ENCODE assay signal across 11 cellular contexts in the genomic region with DNA sequence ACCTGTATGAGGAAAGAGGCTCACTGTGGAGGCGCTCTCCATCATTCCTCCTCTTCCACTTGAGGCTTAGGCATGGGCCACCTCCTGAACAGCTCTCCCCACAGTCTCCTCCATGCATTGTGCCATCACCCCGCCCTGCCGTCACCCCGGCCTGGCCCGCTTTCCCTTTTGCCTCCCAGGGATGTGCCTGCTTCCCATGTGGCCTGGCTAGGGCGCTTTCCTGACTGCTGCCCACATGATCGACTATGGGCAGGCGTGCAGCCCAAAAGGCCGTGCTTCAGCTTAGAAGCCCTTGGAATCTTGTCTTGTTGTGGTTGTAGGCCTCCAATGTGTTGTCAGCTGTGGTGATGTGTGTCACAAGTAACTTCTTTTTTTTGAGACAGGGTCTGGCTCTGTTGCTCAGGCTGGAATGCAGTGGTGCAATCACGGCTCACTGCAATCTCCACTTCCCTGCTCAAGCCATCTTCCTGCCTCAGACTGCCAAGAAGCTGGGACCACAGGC. TPM values are rescaled to one million over a fixed set of nuclear protein-coding genes. Genes with fewer than 3 reads are reported as not detected.
DNase-seq lines count a peak whose midpoint lies in the region; ATAC-seq and TF ChIP-seq lines count a peak whose summit lies in the region.
"Had no signal": no experiment of that assay in that cellular context is flagged by ENCODE, and none has a peak within 500 bp of the region (broad histone marks: within the 10 kb centered on the region; RNA-seq: fewer than 3 reads in every experiment).

No MANE protein-coding gene starts in this region.

- H3K27me3 Mint-ChIP-seq in activated T-cell treated with anti-CD3 and anti-CD28 coated beads, Interleukin-2, amount 50 U/mL, for 72 hours (ENCODE audit: low read depth), result no peaks in the 10 kb centered on the region

- H3K27ac Mint-ChIP-seq in activated T-cell treated with anti-CD3 and anti-CD28 coated beads, Interleukin-2, amount 50 U/mL, for 72 hours, result peak overlapping the region; percentile 73
- H3K27ac Mint-ChIP-seq in activated naive CD4-positive, alpha-beta T cell treated with anti-CD3 and anti-CD28 coated beads, Interleukin-2, amount 50 U/mL, for 72 hours, result peak overlapping the region; percentile 75 to 100

- TF ChIP-seq POLR2A in thyroid gland (IDR thresholded peaks at IDR 0.05), result no peak

- no peaks in the 10 kb centered on the region for H3K27me3 ChIP-seq in thyroid gland
- H3K27me3 ChIP-seq: BE2C had no signal

- peak overlapping the region in 2 of 3 donors; percentile 36 to 90 for H3K27ac ChIP-seq in thyroid gland

- peaks cover 57% of the 10 kb centered on the region for H3K4me1 Mint-ChIP-seq in activated T-cell treated with anti-CD3 and anti-CD28 coated beads, Interleukin-2, amount 50 U/mL, for 72 hours (ENCODE audit: low read depth)

- ATAC-seq in activated T-cell treated with anti-CD3 and anti-CD28 coated beads, Interleukin-2, amount 50 U/mL, for 72 hours (replicated peaks in 1 of 2), result no peak
- no peak for ATAC-seq in activated naive CD4-positive, alpha-beta T cell treated with anti-CD3 and anti-CD28 coated beads, Interleukin-2, amount 50 U/mL, for 72 hours

- H3K9me3 Mint-ChIP-seq in activated T-cell treated with anti-CD3 and anti-CD28 coated beads, Interleukin-2, amount 50 U/mL, for 72 hours, result no peaks in the 10 kb centered on the region
- no peaks in the 10 kb centered on the region for H3K9me3 Mint-ChIP-seq in activated naive CD4-positive, alpha-beta T cell treated with anti-CD3 and anti-CD28 coated beads, Interleukin-2, amount 50 U/mL, for 72 hours

- H3K4me3 ChIP-seq in thyroid gland (replicated peaks in 1 of 3), result no peak overlapping the region

- H3K9me3 ChIP-seq in thyroid gland, result no peaks in the 10 kb centered on the region
- H3K9me3 ChIP-seq: BE2C had no signal

- H3K4me3 Mint-ChIP-seq in activated T-cell treated with anti-CD3 and anti-CD28 coated beads, Interleukin-2, amount 50 U/mL, for 72 hours, result peak overlapping the region; percentile 91 to 99

- DNase-seq in activated T-cell treated with anti-CD3 and anti-CD28 coated beads, Interleukin-2, amount 50 U/mL, for 72 hours, result no peak
- DNase-seq in activated T-cell treated with anti-CD3 and anti-CD28 coated beads for 4 hours (no peak), kidney tubule cell (ENCODE audit: low spot score) (peak; percentile 58), thyroid gland (peak in 1 of 2 donors; percentile 44), EL (no peak), DMS153 treated with DMSO at 0.1 percent for 48 hours (lab: John Stamatoyannopoulos, UW; ENCODE audit: unreplicated experiment) (no peak), RKO (ENCODE audit: low spot score) (no peak)
- DNase-seq in activated naive CD4-positive, alpha-beta T cell treated with anti-CD3 and anti-CD28 coated beads, Interleukin-2, amount 50 U/mL, for 72 hours (ENCODE audit: low spot score in 2 of 2), result no peak
- DNase-seq: BE2C, NCI-H1930 had no signal

- intact Hi-C loops in thyroid gland (cut with DNase I), result no loop called here

- no peak for TF ChIP-seq CTCF in thyroid gland (IDR thresholded peaks at IDR 0.05)

- H3K4me1 ChIP-seq in thyroid gland, result peaks cover 13 to 31% of the 10 kb centered on the region in 2 donors
- H3K4me1 ChIP-seq: BE2C had no signal

- 90 to 91% methylated on average over 9 to 10 of the region's 10 CpGs for WGBS in thyroid gland, 2 donors

- H3K36me3 ChIP-seq in thyroid gland, result no peaks in the 10 kb centered on the region

- H3K36me3 Mint-ChIP-seq in activated T-cell treated with anti-CD3 and anti-CD28 coated beads, Interleukin-2, amount 50 U/mL, for 72 hours (ENCODE audit: insufficient read depth in 2 of 2), result peaks cover 15 to 31% of the 10 kb centered on the region in 2 donors
- H3K36me3 Mint-ChIP-seq in activated naive CD4-positive, alpha-beta T cell treated with anti-CD3 and anti-CD28 coated beads, Interleukin-2, amount 50 U/mL, for 72 hours, result peaks cover 33 to 38% of the 10 kb centered on the region in 2 donors

RNA-seq across cellular contexts. Expression of gene ACTR3C, which starts 1.8 kb away (rescaled TPM):
- total RNA-seq in activated T-cell treated with anti-CD3 and anti-CD28 coated beads, Interleukin-2, amount 50 U/mL, for 72 hours, result 10 to 100 TPM in 1 of 2 donors, 1 to 10 TPM in 1; 6.3 to 13.0 TPM
- total RNA-seq in activated naive CD4-positive, alpha-beta T cell treated with anti-CD3 and anti-CD28 coated beads, Interleukin-2, amount 50 U/mL, for 72 hours, result 1 to 10 TPM; 2.3 to 5.8 TPM
- 10 to 100 TPM; 11.7 to 34.8 (median 23.0) TPM for total RNA-seq in thyroid gland

RNA-seq across cellular contexts. Expression of gene LRRC61, which starts 2.0 kb away (rescaled TPM):
- total RNA-seq in activated T-cell treated with anti-CD3 and anti-CD28 coated beads, Interleukin-2, amount 50 U/mL, for 72 hours, result 10 to 100 TPM; 37.1 to 37.3 TPM
- total RNA-seq in activated naive CD4-positive, alpha-beta T cell treated with anti-CD3 and anti-CD28 coated beads, Interleukin-2, amount 50 U/mL, for 72 hours, result 10 to 100 TPM; 10.8 to 22.3 TPM
- total RNA-seq in thyroid gland, result 10 to 100 TPM in 3 of 4 donors, 1 to 10 TPM in 1; 9.9 to 46.1 (median 37.9) TPM

RNA-seq across cellular contexts. Expression of gene RARRES2, which starts 16.3 kb away (rescaled TPM):
- not detected for total RNA-seq in activated T-cell treated with anti-CD3 and anti-CD28 coated beads, Interleukin-2, amount 50 U/mL, for 72 hours
- under 1 TPM in 1 of 2 donors, not detected in 1; 0.12 TPM for total RNA-seq in activated naive CD4-positive, alpha-beta T cell treated with anti-CD3 and anti-CD28 coated beads, Interleukin-2, amount 50 U/mL, for 72 hours
- 100 to 1,000 TPM in 1 of 4 donors, 10 to 100 TPM in 3; 22.2 to 137 (median 54.8) TPM for total RNA-seq in thyroid gland
- total RNA-seq: T-helper 2 cell treated with Interferon-gamma antibody and Interleukin-4, amounts not matched to agents 100 ng/mL and 5 ng/mL, for 36 hours had no signal

RNA-seq across cellular contexts. Expression of gene REPIN1, which starts 43.5 kb away (rescaled TPM):
- total RNA-seq in activated T-cell treated with anti-CD3 and anti-CD28 coated beads, Interleukin-2, amount 50 U/mL, for 72 hours, result 10 to 100 TPM; 53.6 to 73.7 TPM
- total RNA-seq in activated naive CD4-positive, alpha-beta T cell treated with anti-CD3 and anti-CD28 coated beads, Interleukin-2, amount 50 U/mL, for 72 hours, result 10 to 100 TPM; 57.1 to 77.4 TPM
- 100 to 1,000 TPM in 3 of 4 donors, 10 to 100 TPM in 1; 71.9 to 144 (median 123) TPM for total RNA-seq in thyroid gland

RNA-seq across cellular contexts. Expression of gene ZNF775, which starts 54.0 kb away (rescaled TPM):
- total RNA-seq in activated T-cell treated with anti-CD3 and anti-CD28 coated beads, Interleukin-2, amount 50 U/mL, for 72 hours, result 1 to 10 TPM; 6.5 to 8.2 TPM
- total RNA-seq in activated naive CD4-positive, alpha-beta T cell treated with anti-CD3 and anti-CD28 coated beads, Interleukin-2, amount 50 U/mL, for 72 hours, result 1 to 10 TPM; 4.4 to 5.0 TPM
- 1 to 10 TPM; 4.3 to 7.5 (median 6.3) TPM for total RNA-seq in thyroid gland

Comparison
In these comparisons a context has a peak if more than half of its experiments do, and no peak if none do; other contexts are left out.
1. RNA of gene RARRES2, which starts 16.3 kb away (total RNA-seq): 22.2 to 137 TPM in thyroid gland; 0.12 TPM in activated naive CD4-positive, alpha-beta T cell treated with anti-CD3 and anti-CD28 coated beads, Interleukin-2, amount 50 U/mL, for 72 hours and not detected in activated T-cell treated with anti-CD3 and anti-CD28 coated beads, Interleukin-2, amount 50 U/mL, for 72 hours; every median in the first group is over 10 times any median in the second.